ENCODE assay signal across 1 cellular context in the genomic region with DNA sequence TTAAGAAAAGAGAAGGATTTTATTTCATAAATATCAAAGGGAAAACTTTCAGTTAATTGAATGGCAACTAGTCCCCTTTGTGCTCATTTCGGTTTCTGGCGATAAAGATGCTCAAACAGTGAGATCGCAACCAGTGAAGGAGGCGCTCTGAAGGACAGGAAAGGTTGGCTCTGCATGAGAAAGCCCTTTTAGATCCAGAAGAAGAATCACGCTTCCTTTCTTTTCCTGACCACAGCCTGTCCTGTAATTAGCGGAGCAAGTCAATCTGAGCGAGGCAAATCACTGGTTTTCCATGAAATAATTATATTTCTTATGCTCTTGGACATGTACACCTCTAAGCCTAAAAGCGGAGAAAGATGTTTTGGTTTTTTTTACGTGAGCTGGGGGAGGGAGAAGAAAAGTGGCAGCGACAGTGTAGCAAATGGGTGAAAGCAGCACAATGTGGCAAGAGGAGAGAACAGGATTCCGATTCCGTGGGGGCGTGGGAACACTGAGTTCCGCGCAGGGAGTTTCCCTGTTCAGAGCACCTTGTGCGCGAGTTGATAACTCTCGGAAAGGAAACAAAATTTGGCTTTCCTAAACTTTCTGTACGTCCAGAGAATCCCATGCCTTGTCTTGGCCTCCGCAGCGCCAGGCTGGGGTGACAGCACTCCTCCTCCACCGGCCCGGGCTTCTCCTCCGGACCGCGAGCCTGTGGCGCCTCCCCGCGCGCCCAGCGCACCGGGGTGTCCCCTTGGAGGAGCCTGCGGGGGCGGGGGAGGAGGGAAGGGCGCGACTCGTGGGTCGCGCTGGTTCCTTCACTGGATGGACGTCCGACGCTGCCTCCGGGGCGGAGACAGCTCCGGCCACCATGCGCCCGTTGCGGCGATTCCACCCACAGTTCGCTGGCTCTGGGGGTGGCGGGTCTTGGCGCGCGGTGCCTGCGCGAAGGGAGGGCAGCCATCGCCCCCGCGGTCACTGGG.
TF ChIP-seq lines count a peak whose summit lies in the region.

No MANE protein-coding gene starts in this region.

TF ChIP-seq in HEK293, 187 proteins besides CTCF, POLR2A, EP300 and RAD21 (continued from another document):
- TF ChIP-seq, protein P1, sequence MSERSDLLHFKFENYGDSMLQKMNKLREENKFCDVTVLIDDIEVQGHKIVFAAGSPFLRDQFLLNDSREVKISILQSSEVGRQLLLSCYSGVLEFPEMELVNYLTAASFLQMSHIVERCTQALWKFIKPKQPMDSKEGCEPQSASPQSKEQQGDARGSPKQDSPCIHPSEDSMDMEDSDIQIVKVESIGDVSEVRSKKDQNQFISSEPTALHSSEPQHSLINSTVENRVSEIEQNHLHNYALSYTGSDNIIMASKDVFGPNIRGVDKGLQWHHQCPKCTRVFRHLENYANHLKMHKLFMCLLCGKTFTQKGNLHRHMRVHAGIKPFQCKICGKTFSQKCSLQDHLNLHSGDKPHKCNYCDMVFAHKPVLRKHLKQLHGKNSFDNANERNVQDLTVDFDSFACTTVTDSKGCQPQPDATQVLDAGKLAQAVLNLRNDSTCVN (tag by site-specific recombination; optimal IDR thresholded peaks at IDR 0.05), result peak; percentile 82
- TF ChIP-seq, protein P2, sequence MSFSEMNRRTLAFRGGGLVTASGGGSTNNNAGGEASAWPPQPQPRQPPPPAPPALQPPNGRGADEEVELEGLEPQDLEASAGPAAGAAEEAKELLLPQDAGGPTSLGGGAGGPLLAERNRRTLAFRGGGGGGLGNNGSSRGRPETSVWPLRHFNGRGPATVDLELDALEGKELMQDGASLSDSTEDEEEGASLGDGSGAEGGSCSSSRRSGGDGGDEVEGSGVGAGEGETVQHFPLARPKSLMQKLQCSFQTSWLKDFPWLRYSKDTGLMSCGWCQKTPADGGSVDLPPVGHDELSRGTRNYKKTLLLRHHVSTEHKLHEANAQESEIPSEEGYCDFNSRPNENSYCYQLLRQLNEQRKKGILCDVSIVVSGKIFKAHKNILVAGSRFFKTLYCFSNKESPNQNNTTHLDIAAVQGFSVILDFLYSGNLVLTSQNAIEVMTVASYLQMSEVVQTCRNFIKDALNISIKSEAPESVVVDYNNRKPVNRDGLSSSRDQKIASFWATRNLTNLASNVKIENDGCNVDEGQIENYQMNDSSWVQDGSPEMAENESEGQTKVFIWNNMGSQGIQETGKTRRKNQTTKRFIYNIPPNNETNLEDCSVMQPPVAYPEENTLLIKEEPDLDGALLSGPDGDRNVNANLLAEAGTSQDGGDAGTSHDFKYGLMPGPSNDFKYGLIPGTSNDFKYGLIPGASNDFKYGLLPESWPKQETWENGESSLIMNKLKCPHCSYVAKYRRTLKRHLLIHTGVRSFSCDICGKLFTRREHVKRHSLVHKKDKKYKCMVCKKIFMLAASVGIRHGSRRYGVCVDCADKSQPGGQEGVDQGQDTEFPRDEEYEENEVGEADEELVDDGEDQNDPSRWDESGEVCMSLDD (tag by site-specific recombination; IDR thresholded peaks at IDR 0.05), result no peak
- TF ChIP-seq BCL11A (tag by site-specific recombination; IDR thresholded peaks at IDR 0.05; ENCODE audit: low read depth) (no peak), ZBTB1 (tag by site-specific recombination; IDR thresholded peaks at IDR 0.05) (no peak), ZNF140 (tag by site-specific recombination; IDR thresholded peaks at IDR 0.05) (no peak), KLF1 (tag by site-specific recombination; IDR thresholded peaks at IDR 0.05) (no peak), ZNF423 (tag by site-specific recombination; IDR thresholded peaks at IDR 0.05) (peak; percentile 58; the same call in 1 of the 2 replicates), SETDB1 (IDR thresholded peaks at IDR 0.05; ENCODE audit: insufficient read length, low read length) (no peak), KLF16 (tag by site-specific recombination; IDR thresholded peaks at IDR 0.05) (no peak), ZNF48 (tag by site-specific recombination; IDR thresholded peaks at IDR 0.05) (no peak), EGR2 (tag by site-specific recombination; IDR thresholded peaks at IDR 0.05; ENCODE audit: low read depth) (peak; percentile 61; the same call in 1 of the 2 replicates), ZNF16 (tag by site-specific recombination; IDR thresholded peaks at IDR 0.05; ENCODE audit: low read depth) (no peak), ZNF626 (tag by site-specific recombination; IDR thresholded peaks at IDR 0.05) (no peak), ZNF311 (tag by site-specific recombination; IDR thresholded peaks at IDR 0.05; ENCODE audit: borderline replicate concordance) (no peak), HOXC10 (CRISPR knock-in tag; IDR thresholded peaks at IDR 0.05) (no peak), ZNF174 (tag by site-specific recombination; IDR thresholded peaks at IDR 0.05) (no peak), ZIC2 (tag by site-specific recombination; IDR thresholded peaks at IDR 0.05) (peak; percentile 49; the same call in 1 of the 2 replicates), ZFHX2 (tag by site-specific recombination; conservative IDR thresholded peaks at IDR 0.05) (peak; percentile 76), ZNF600 (tag by site-specific recombination; IDR thresholded peaks at IDR 0.05) (0 out of 2 replicates have a peak, but pooled peaks have one; percentile 13), GLIS1 (tag by site-specific recombination; IDR thresholded peaks at IDR 0.05) (peak; percentile 49), ZFP69B (tag by site-specific recombination; IDR thresholded peaks at IDR 0.05) (no peak), ZFP3 (tag by site-specific recombination; IDR thresholded peaks at IDR 0.05; ENCODE audit: low read depth) (no peak), ZNF514 (tag by site-specific recombination; IDR thresholded peaks at IDR 0.05) (no peak), ZNF19 (tag by site-specific recombination; IDR thresholded peaks at IDR 0.05; ENCODE audit: low read depth) (no peak), PRDM1 (tag by site-specific recombination; IDR thresholded peaks at IDR 0.05) (peak; percentile 73), GLIS2 (tag by site-specific recombination; IDR thresholded peaks at IDR 0.05) (peak; percentile 85), ZNF335 (tag by site-specific recombination; conservative IDR thresholded peaks at IDR 0.05) (peak; percentile 53; the same call in 1 of the 2 replicates), ZFP41 (tag by site-specific recombination; IDR thresholded peaks at IDR 0.05; ENCODE audit: borderline replicate concordance) (no peak), TRIM28 (IDR thresholded peaks at IDR 0.05; ENCODE audit: borderline replicate concordance, low read length) (no peak), ZNF664 (tag by site-specific recombination; IDR thresholded peaks at IDR 0.05) (no peak)
- TF ChIP-seq, protein P3, sequence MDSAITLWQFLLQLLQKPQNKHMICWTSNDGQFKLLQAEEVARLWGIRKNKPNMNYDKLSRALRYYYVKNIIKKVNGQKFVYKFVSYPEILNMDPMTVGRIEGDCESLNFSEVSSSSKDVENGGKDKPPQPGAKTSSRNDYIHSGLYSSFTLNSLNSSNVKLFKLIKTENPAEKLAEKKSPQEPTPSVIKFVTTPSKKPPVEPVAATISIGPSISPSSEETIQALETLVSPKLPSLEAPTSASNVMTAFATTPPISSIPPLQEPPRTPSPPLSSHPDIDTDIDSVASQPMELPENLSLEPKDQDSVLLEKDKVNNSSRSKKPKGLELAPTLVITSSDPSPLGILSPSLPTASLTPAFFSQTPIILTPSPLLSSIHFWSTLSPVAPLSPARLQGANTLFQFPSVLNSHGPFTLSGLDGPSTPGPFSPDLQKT (IDR thresholded peaks at IDR 0.05; ENCODE audit: borderline replicate concordance, low read depth, low read length), result no peak
- TF ChIP-seq, protein P4, sequence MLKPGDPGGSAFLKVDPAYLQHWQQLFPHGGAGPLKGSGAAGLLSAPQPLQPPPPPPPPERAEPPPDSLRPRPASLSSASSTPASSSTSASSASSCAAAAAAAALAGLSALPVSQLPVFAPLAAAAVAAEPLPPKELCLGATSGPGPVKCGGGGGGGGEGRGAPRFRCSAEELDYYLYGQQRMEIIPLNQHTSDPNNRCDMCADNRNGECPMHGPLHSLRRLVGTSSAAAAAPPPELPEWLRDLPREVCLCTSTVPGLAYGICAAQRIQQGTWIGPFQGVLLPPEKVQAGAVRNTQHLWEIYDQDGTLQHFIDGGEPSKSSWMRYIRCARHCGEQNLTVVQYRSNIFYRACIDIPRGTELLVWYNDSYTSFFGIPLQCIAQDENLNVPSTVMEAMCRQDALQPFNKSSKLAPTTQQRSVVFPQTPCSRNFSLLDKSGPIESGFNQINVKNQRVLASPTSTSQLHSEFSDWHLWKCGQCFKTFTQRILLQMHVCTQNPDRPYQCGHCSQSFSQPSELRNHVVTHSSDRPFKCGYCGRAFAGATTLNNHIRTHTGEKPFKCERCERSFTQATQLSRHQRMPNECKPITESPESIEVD (tag by site-specific recombination; IDR thresholded peaks at IDR 0.05), result no peak
- TF ChIP-seq, protein P5, sequence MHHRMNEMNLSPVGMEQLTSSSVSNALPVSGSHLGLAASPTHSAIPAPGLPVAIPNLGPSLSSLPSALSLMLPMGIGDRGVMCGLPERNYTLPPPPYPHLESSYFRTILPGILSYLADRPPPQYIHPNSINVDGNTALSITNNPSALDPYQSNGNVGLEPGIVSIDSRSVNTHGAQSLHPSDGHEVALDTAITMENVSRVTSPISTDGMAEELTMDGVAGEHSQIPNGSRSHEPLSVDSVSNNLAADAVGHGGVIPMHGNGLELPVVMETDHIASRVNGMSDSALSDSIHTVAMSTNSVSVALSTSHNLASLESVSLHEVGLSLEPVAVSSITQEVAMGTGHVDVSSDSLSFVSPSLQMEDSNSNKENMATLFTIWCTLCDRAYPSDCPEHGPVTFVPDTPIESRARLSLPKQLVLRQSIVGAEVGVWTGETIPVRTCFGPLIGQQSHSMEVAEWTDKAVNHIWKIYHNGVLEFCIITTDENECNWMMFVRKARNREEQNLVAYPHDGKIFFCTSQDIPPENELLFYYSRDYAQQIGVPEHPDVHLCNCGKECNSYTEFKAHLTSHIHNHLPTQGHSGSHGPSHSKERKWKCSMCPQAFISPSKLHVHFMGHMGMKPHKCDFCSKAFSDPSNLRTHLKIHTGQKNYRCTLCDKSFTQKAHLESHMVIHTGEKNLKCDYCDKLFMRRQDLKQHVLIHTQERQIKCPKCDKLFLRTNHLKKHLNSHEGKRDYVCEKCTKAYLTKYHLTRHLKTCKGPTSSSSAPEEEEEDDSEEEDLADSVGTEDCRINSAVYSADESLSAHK (tag by site-specific recombination; IDR thresholded peaks at IDR 0.05), result no peak
- TF ChIP-seq, protein P6, sequence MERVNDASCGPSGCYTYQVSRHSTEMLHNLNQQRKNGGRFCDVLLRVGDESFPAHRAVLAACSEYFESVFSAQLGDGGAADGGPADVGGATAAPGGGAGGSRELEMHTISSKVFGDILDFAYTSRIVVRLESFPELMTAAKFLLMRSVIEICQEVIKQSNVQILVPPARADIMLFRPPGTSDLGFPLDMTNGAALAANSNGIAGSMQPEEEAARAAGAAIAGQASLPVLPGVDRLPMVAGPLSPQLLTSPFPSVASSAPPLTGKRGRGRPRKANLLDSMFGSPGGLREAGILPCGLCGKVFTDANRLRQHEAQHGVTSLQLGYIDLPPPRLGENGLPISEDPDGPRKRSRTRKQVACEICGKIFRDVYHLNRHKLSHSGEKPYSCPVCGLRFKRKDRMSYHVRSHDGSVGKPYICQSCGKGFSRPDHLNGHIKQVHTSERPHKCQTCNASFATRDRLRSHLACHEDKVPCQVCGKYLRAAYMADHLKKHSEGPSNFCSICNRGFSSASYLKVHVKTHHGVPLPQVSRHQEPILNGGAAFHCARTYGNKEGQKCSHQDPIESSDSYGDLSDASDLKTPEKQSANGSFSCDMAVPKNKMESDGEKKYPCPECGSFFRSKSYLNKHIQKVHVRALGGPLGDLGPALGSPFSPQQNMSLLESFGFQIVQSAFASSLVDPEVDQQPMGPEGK (tag by site-specific recombination; IDR thresholded peaks at IDR 0.05), result peak; percentile 55; the same call in 1 of the 2 replicates
- TF ChIP-seq, protein P7, sequence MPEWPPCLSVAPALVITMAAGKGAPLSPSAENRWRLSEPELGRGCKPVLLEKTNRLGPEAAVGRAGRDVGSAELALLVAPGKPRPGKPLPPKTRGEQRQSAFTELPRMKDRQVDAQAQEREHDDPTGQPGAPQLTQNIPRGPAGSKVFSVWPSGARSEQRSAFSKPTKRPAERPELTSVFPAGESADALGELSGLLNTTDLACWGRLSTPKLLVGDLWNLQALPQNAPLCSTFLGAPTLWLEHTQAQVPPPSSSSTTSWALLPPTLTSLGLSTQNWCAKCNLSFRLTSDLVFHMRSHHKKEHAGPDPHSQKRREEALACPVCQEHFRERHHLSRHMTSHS (tag by site-specific recombination; IDR thresholded peaks at IDR 0.05), result no peak
